ENCODE assay signal across 1 cellular context in genomic region chr2:73928995-73929394, GRCh38.
TF ChIP-seq lines count a peak whose summit lies in the region.

No MANE protein-coding gene starts in this region.

TF ChIP-seq in HepG2, 621 proteins besides CTCF, POLR2A, EP300 and RAD21:
- TF ChIP-seq XBP1 (CRISPR knock-in tag; IDR thresholded peaks at IDR 0.05), result no peak
- no peak for TF ChIP-seq DDIT3 (CRISPR knock-in tag; IDR thresholded peaks at IDR 0.05)
- no peak for TF ChIP-seq TAF15 (IDR thresholded peaks at IDR 0.05; ENCODE audit: low read depth, low read length, poor library complexity, severe bottlenecking)
- peak; percentile 38; the same call in 1 of the 2 replicates for TF ChIP-seq CEBPB (IDR thresholded peaks at IDR 0.05; ENCODE audit: borderline replicate concordance, low read depth, low read length)
- no peak for TF ChIP-seq ZSCAN9 (CRISPR knock-in tag; IDR thresholded peaks at IDR 0.05; ENCODE audit: borderline replicate concordance)
- no peak for TF ChIP-seq POLR2G (IDR thresholded peaks at IDR 0.05; ENCODE audit: low read depth, low read length)
- TF ChIP-seq ZNF598 (CRISPR knock-in tag; IDR thresholded peaks at IDR 0.05; ENCODE audit: borderline replicate concordance), result no peak
